1 cellular context compared by ENCODE assay signal in genomic region chr2:65081232-65081685, GRCh38.
TF ChIP-seq lines count a peak whose summit lies in the region.

No MANE protein-coding gene starts in this region.

TF ChIP-seq in H1, 55 proteins besides CTCF, POLR2A, EP300 and RAD21:
- TF ChIP-seq POLR2AphosphoS5 (IDR thresholded peaks at IDR 0.05; ENCODE audit: low read depth, low read length) (peak; percentile 52), SRF (IDR thresholded peaks at IDR 0.05; ENCODE audit: low read depth, low read length) (no peak)
